19 cellular contexts compared by ENCODE assay signal in the genomic region with DNA sequence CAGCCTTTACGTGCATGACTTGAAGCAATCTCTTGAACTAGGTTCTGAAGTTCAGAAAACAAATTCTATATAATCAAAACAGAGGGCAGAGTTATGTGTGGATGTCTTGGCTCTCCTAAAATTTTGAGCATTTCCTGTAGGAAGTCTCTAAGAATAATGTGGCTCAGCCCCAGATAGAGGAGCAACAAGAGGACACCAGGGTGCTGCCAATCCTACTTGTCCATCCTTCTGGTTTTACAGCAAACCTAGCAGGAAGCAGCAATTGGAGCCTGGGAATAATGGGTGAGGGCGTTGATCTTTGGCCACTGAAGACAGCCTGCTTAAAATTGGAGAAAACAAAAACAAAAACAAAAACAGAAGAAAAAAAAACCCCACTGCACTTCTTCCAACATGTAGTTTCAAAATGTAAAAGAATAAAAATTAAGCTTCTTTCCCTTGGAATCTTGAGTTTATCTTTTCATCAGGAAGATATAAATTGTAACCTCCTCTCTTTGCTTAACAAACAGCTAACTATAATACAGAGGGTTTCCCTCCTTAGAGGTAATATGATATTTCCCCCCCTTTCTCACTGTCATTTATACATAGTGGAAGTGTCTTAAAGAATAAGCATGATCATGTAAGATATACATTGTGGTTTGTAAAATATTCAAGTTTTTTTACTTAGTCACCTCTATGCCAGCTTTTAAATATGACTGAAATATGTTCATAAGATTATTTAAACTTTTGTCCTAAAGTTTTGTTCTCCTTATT.
DNase-seq lines count a peak whose midpoint lies in the region; TF ChIP-seq lines count a peak whose summit lies in the region.
"Had no signal": no experiment of that assay in that cellular context is flagged by ENCODE, and none has a peak within 500 bp of the region (broad histone marks: within the 10 kb centered on the region; RNA-seq: fewer than 3 reads in every experiment).

No MANE protein-coding gene starts in this region.

- peak; percentile 36 for DNase-seq in adipocyte (ENCODE audit: low read depth)
- DNase-seq in iris pigment epithelial cell (ENCODE audit: low read depth), result peak; percentile 7
- no peak for DNase-seq in GDM1 (lab: John Stamatoyannopoulos, UW)
- no peak for DNase-seq in T-helper 1 cell
- no peak for DNase-seq in activated naive CD8-positive, alpha-beta T cell treated with anti-CD3 and anti-CD28 coated beads for 36 hours
- DNase-seq: activated CD4-positive, alpha-beta T cell treated with anti-CD3 and anti-CD28 coated beads for 4 hours; activated CD8-positive, alpha-beta memory T cell treated with anti-CD3 and anti-CD28 coated beads, Interleukin-2, amount 50 U/mL, for 4 hours; activated gamma-delta T cell treated with Interleukin-2 at 50 U/mL for 16 hours; amniotic stem cell; central memory CD4-positive, alpha-beta T cell; H7; NK-92 treated with Interleukin-12 subunit alpha and Interleukin-12 subunit beta, amount 100 ng/mL, for 24 hours had no signal

- H3K27me3 Mint-ChIP-seq in activated naive CD8-positive, alpha-beta T cell treated with anti-CD3 and anti-CD28 coated beads for 36 hours, result peaks cover 23% of the 10 kb centered on the region
- H3K27me3 Mint-ChIP-seq: stimulated activated memory B cell treated with anti-CD40 and anti-IgM and Interleukin-4, amounts not matched to agents 10 μg/mL and 1 μg/mL and 100 μg/mL, for 72 hours had no signal

- no peak overlapping the region for H3K27ac Mint-ChIP-seq in activated naive CD8-positive, alpha-beta T cell treated with anti-CD3 and anti-CD28 coated beads for 36 hours
- H3K27ac Mint-ChIP-seq: B cell; IgD-negative memory B cell; stimulated activated memory B cell treated with anti-CD40 and anti-IgM and Interleukin-4, amounts not matched to agents 10 μg/mL and 1 μg/mL and 100 μg/mL, for 72 hours had no signal

- H3K27ac ChIP-seq in HEK293 (ENCODE audit: extremely low read depth, low read depth, low read length), result no peak overlapping the region
- H3K27ac ChIP-seq in stomach smooth muscle (ENCODE audit: low read length), result peak overlapping the region; percentile 78
- H3K27ac ChIP-seq: tibial nerve had no signal

- H3K4me3 ChIP-seq in HEK293 (ENCODE audit: low read depth, low read length) (no peak overlapping the region), adipocyte (ENCODE audit: low read length) (peak overlapping the region; percentile 46), stomach smooth muscle (ENCODE audit: low read length in 2 of 2) (peak overlapping the region; percentile 23 to 42)
- H3K4me3 ChIP-seq: right atrium auricular region, tibial nerve had no signal

- peaks cover 2% of the 10 kb centered on the region for H3K4me1 Mint-ChIP-seq in activated naive CD8-positive, alpha-beta T cell treated with anti-CD3 and anti-CD28 coated beads for 36 hours
- H3K4me1 Mint-ChIP-seq: B cell; IgD-negative memory B cell; stimulated activated memory B cell treated with anti-CD40 and anti-IgM and Interleukin-4, amounts not matched to agents 10 μg/mL and 1 μg/mL and 100 μg/mL, for 72 hours had no signal

- H3K9me3 ChIP-seq in HEK293 (ENCODE audit: control insufficient read depth, insufficient read depth, low read depth, low read length) (no peaks in the 10 kb centered on the region), adipocyte (ENCODE audit: control insufficient read depth, low read length) (no peaks in the 10 kb centered on the region), stomach smooth muscle (ENCODE audit: control insufficient read depth in 2 of 2, low read length in 2 of 2) (no peaks in the 10 kb centered on the region)
- H3K9me3 ChIP-seq: right atrium auricular region, tibial nerve had no signal

- TF ChIP-seq CTCF in HEK293 (tag by site-specific recombination; IDR thresholded peaks at IDR 0.05), result no peak

- no peaks in the 10 kb centered on the region for H3K9me3 Mint-ChIP-seq in activated naive CD8-positive, alpha-beta T cell treated with anti-CD3 and anti-CD28 coated beads for 36 hours
- H3K9me3 Mint-ChIP-seq: IgD-negative memory B cell; stimulated activated memory B cell treated with anti-CD40 and anti-IgM and Interleukin-4, amounts not matched to agents 10 μg/mL and 1 μg/mL and 100 μg/mL, for 72 hours had no signal

- H3K4me1 ChIP-seq in HEK293 (ENCODE audit: control insufficient read depth, insufficient read depth, low read length), result peaks cover 15% of the 10 kb centered on the region
- peaks cover 35% of the 10 kb centered on the region for H3K4me1 ChIP-seq in adipocyte (ENCODE audit: control insufficient read depth, insufficient read depth, low read length)
- peaks cover 6% of the 10 kb centered on the region for H3K4me1 ChIP-seq in stomach smooth muscle (ENCODE audit: control insufficient read depth, insufficient read depth, low read length)

- POLR2A ChIA-PET in HEK293 (lab: Yijun Ruan, JAX), result no interaction called here

- no peak overlapping the region for H3K4me3 Mint-ChIP-seq in activated naive CD8-positive, alpha-beta T cell treated with anti-CD3 and anti-CD28 coated beads for 36 hours
- H3K4me3 Mint-ChIP-seq: B cell; IgD-negative memory B cell; stimulated activated memory B cell treated with anti-CD40 and anti-IgM and Interleukin-4, amounts not matched to agents 10 μg/mL and 1 μg/mL and 100 μg/mL, for 72 hours had no signal

- H3K36me3 ChIP-seq in HEK293 (ENCODE audit: control insufficient read depth in 2 of 2, insufficient read depth in 1 of 2, low read length in 2 of 2) (no peaks in the 10 kb centered on the region), adipocyte (ENCODE audit: control insufficient read depth, insufficient read depth, low read length, severe bottlenecking) (no peaks in the 10 kb centered on the region), stomach smooth muscle (ENCODE audit: control insufficient read depth in 2 of 2, insufficient read depth in 2 of 2, low read length in 2 of 2) (no peaks in the 10 kb centered on the region)
- H3K36me3 ChIP-seq: right atrium auricular region, tibial nerve had no signal

- no peaks in the 10 kb centered on the region for H3K36me3 Mint-ChIP-seq in activated naive CD8-positive, alpha-beta T cell treated with anti-CD3 and anti-CD28 coated beads for 36 hours
- H3K36me3 Mint-ChIP-seq: IgD-negative memory B cell; stimulated activated memory B cell treated with anti-CD40 and anti-IgM and Interleukin-4, amounts not matched to agents 10 μg/mL and 1 μg/mL and 100 μg/mL, for 72 hours had no signal

- CTCF ChIA-PET in HEK293 (lab: Yijun Ruan, JAX), result interaction anchor here (0.7 to 2.0 kb wide), 5 partner anchors 8 to 942 kb away, joined by 3 to 7 read pairs (median 3); no protein-coding TSS in a partner anchor

- no peaks in the 10 kb centered on the region for H3K27me3 ChIP-seq in adipocyte (replicated peaks; ENCODE audit: control insufficient read depth, insufficient read depth, low read length)
- no peaks in the 10 kb centered on the region for H3K27me3 ChIP-seq in stomach smooth muscle (ENCODE audit: control insufficient read depth in 1 of 2, insufficient read depth in 2 of 2, low read length in 2 of 2)
- H3K27me3 ChIP-seq: right atrium auricular region, tibial nerve had no signal

- peak overlapping the region; percentile 65 for H3K9ac ChIP-seq in adipocyte (ENCODE audit: low read length)
- H3K9ac ChIP-seq in stomach smooth muscle (ENCODE audit: low read length in 2 of 2), result peak overlapping the region; percentile 30 to 45

TF ChIP-seq in HEK293, 187 proteins besides CTCF, POLR2A, EP300 and RAD21 (continues in another document):
- TF ChIP-seq TCF7L2 (IDR thresholded peaks at IDR 0.05; ENCODE audit: borderline replicate concordance, low read depth, low read length) (no peak), GFI1B (tag by site-specific recombination; IDR thresholded peaks at IDR 0.05) (no peak), WT1 (tag by site-specific recombination; IDR thresholded peaks at IDR 0.05) (peak; percentile 53), ZNF571 (tag by site-specific recombination; IDR thresholded peaks at IDR 0.05) (no peak), ZNF621 (tag by site-specific recombination; IDR thresholded peaks at IDR 0.05) (no peak), YY2 (tag by site-specific recombination; IDR thresholded peaks at IDR 0.05) (no peak), SP2 (tag by site-specific recombination; IDR thresholded peaks at IDR 0.05) (no peak), ZNF335 (tag by site-specific recombination; conservative IDR thresholded peaks at IDR 0.05) (peak; percentile 65), REPIN1 (tag by site-specific recombination; IDR thresholded peaks at IDR 0.05; ENCODE audit: low read depth) (no peak), MZF1 (tag by site-specific recombination; IDR thresholded peaks at IDR 0.05; ENCODE audit: borderline replicate concordance) (no peak), ZNF670 (tag by site-specific recombination; IDR thresholded peaks at IDR 0.05; ENCODE audit: low read depth) (no peak)
- TF ChIP-seq, protein P1, sequence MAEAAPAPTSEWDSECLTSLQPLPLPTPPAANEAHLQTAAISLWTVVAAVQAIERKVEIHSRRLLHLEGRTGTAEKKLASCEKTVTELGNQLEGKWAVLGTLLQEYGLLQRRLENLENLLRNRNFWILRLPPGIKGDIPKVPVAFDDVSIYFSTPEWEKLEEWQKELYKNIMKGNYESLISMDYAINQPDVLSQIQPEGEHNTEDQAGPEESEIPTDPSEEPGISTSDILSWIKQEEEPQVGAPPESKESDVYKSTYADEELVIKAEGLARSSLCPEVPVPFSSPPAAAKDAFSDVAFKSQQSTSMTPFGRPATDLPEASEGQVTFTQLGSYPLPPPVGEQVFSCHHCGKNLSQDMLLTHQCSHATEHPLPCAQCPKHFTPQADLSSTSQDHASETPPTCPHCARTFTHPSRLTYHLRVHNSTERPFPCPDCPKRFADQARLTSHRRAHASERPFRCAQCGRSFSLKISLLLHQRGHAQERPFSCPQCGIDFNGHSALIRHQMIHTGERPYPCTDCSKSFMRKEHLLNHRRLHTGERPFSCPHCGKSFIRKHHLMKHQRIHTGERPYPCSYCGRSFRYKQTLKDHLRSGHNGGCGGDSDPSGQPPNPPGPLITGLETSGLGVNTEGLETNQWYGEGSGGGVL (tag by site-specific recombination; IDR thresholded peaks at IDR 0.05), result 0 out of 2 replicates have a peak, but pooled peaks have one; percentile 19
- TF ChIP-seq, protein P2, sequence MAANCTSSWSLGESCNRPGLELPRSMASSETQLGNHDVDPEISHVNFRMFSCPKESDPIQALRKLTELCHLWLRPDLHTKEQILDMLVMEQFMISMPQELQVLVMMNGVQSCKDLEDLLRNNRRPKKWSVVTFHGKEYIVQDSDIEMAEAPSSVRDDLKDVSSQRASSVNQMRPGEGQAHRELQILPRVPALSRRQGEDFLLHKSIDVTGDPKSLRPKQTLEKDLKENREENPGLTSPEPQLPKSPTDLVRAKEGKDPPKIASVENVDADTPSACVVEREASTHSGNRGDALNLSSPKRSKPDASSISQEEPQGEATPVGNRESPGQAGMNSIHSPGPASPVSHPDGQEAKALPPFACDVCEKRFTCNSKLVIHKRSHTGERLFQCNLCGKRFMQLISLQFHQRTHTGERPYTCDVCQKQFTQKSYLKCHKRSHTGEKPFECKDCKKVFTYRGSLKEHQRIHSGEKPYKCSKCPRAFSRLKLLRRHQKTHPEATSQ (tag by site-specific recombination; IDR thresholded peaks at IDR 0.05), result no peak

Comparison
In these comparisons a context has a peak if more than half of its experiments do, and no peak if none do; other contexts are left out.
1. DNase-seq: peak in adipocyte (single experiment) and iris pigment epithelial cell (single experiment); none in GDM1 (single experiment), T-helper 1 cell (0 of 5) and activated naive CD8-positive, alpha-beta T cell treated with anti-CD3 and anti-CD28 coated beads for 36 hours (single experiment).